In the genomic region with DNA sequence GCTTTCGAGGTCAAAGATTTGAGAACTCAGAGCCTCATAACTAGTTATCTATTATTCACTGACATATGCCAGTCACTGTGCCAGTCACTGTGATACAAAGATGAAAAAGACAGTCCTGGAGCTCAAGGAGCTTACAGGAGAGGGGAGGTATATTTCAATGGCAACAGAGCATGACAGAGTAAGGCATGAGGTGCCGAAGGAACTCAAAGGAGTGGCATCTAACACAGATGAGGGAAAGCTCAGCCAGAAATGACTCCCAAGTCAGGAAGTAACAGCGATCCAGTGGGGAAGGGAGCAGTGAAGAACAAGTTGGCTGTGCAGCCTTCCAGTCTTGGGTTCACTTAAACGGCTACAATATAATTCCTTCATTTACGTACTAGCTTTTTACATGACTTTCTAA, we compare ENCODE assay signal across 16 cellular contexts. TPM values are rescaled to one million over a fixed set of nuclear protein-coding genes. Genes with fewer than 3 reads are reported as not detected.
A peak's percentile ranks its signal among the peaks of the same experiment; 100 is the strongest.
DNase-seq lines count a peak whose midpoint lies in the region; ATAC-seq, FAIRE-seq and TF ChIP-seq lines count a peak whose summit lies in the region.
"Had no signal": no experiment of that assay in that cellular context is flagged by ENCODE, and none has a peak within 500 bp of the region (broad histone marks: within the 10 kb centered on the region; RNA-seq: fewer than 3 reads in every experiment).

No MANE protein-coding gene starts in this region.

- H3K27ac ChIP-seq in HepG2 (ENCODE audit: extremely low read length, insufficient read depth, low read length), result no peak overlapping the region
- no peak overlapping the region for H3K27ac ChIP-seq in right lobe of liver
- peak overlapping the region; percentile 20; the same call in 1 of the 2 replicates for H3K27ac ChIP-seq in GM12878 (ENCODE audit: control insufficient read depth, insufficient read depth)
- no peak overlapping the region for H3K27ac ChIP-seq in mesendoderm (ENCODE audit: low read depth, low read length)
- H3K27ac ChIP-seq: Peyer's patch, tibial nerve had no signal

- FAIRE-seq in HepG2 (lab: Jason Lieb, UNC), result no peak
- no peak for FAIRE-seq in GM12878 (lab: Jason Lieb, UNC)

- intact Hi-C loops in HepG2 (cut with micrococcal nuclease; ENCODE audit: unreplicated experiment), result no loop called here
- intact Hi-C loops in right lobe of liver (cut with DNase I), result no loop called here
- intact Hi-C loops in GM12878 (cut with micrococcal nuclease; ENCODE audit: unreplicated experiment), result no loop called here

- no peak for TF ChIP-seq POLR2A in HepG2 (IDR thresholded peaks at IDR 0.05; ENCODE audit: insufficient read depth in 1 of 2, low read depth in 2 of 2, low read length in 2 of 2)
- no peak for TF ChIP-seq POLR2A in right lobe of liver (IDR thresholded peaks at IDR 0.05)
- no peak for TF ChIP-seq POLR2A in GM12878 (IDR thresholded peaks at IDR 0.05; ENCODE audit: low read depth, low read length)

- RAD21 ChIA-PET in GM12878 (lab: Charles Lee; ENCODE audit: unreplicated experiment), result interaction anchor here (0.6 to 1.5 kb wide), 5 partner anchors 12 to 760 kb away, joined by 3 to 4 read pairs (median 3); no protein-coding TSS in a partner anchor

- H3K27me3 ChIP-seq in HepG2 (ENCODE audit: control insufficient read depth in 1 of 2, insufficient read depth in 2 of 2, low read length in 2 of 2), result no peaks in the 10 kb centered on the region
- H3K27me3 ChIP-seq in right lobe of liver, result no peaks in the 10 kb centered on the region
- H3K27me3 ChIP-seq in GM12878 (replicated peaks in 1 of 2; ENCODE audit: control insufficient read depth in 2 of 2, insufficient read depth in 2 of 2, low read length in 1 of 2), result no peaks in the 10 kb centered on the region
- H3K27me3 ChIP-seq in mesendoderm (ENCODE audit: insufficient read depth, low read length, poor library complexity), result no peaks in the 10 kb centered on the region
- H3K27me3 ChIP-seq: Peyer's patch, tibial nerve had no signal

- no peak overlapping the region for H2BK5ac ChIP-seq in mesendoderm (ENCODE audit: low read length)

- H3K4me1 ChIP-seq in HepG2 (ENCODE audit: insufficient read depth, low read length), result peaks cover 11% of the 10 kb centered on the region
- no peaks in the 10 kb centered on the region for H3K4me1 ChIP-seq in right lobe of liver
- peaks cover 16% of the 10 kb centered on the region for H3K4me1 ChIP-seq in GM12878 (ENCODE audit: control insufficient read depth, insufficient read depth, low read length)
- peaks cover 2% of the 10 kb centered on the region for H3K4me1 ChIP-seq in mesendoderm (ENCODE audit: control insufficient read depth, low read depth, low read length)

- no TSS peak for BruUV-seq in HepG2 (replicated peaks; lab: Mats Ljungman, UMichigan)
- BruUV-seq in GM12878 (replicated peaks; lab: Mats Ljungman, UMichigan), result no TSS peak

- no peak overlapping the region for H4K5ac ChIP-seq in mesendoderm (ENCODE audit: low read length)

- H3K79me1 ChIP-seq in mesendoderm (ENCODE audit: low read length), result no peaks in the 10 kb centered on the region

- H3K56ac ChIP-seq in mesendoderm (ENCODE audit: low read length), result no peak overlapping the region

- no peak overlapping the region for H2BK15ac ChIP-seq in mesendoderm (replicated peaks; ENCODE audit: low read depth)

- CTCF ChIA-PET in HepG2 (lab: Yijun Ruan, JAX; ENCODE audit: low intra/inter-chr PET ratio, low total read pairs) (no interaction called here), GM12878 (lab: Yijun Ruan, JAX) (interaction anchor here (0.6 to 2.8 kb wide), 5 partner anchors 10 to 590 kb away, joined by 3 to 11 read pairs (median 3); no protein-coding TSS in a partner anchor)

- H3K36me3 ChIP-seq in HepG2 (replicated peaks in 1 of 2; ENCODE audit: control insufficient read depth in 1 of 2, insufficient read depth in 2 of 2, low read length in 2 of 2), result no peaks in the 10 kb centered on the region; a peak in 2 of 5 replicates
- peaks cover 0 to 1% (median 0%) of the 10 kb centered on the region in 4 donors for H3K36me3 ChIP-seq in right lobe of liver
- H3K36me3 ChIP-seq in GM12878 (ENCODE audit: control insufficient read depth in 2 of 2, insufficient read depth in 2 of 2, low read length in 1 of 2), result peaks cover 0 to 14% of the 10 kb centered on the region in 2 experiments; a peak in 3 of 4 replicates
- no peaks in the 10 kb centered on the region for H3K36me3 ChIP-seq in mesendoderm (ENCODE audit: control insufficient read depth, insufficient read depth, low read length)

- TF ChIP-seq EP300 in HepG2 (IDR thresholded peaks at IDR 0.05; ENCODE audit: low read depth in 2 of 2, low read length in 2 of 2), result no peak
- no peak for TF ChIP-seq EP300 in HepG2 (CRISPR knock-in tag; IDR thresholded peaks at IDR 0.05; ENCODE audit: borderline replicate concordance)
- TF ChIP-seq EP300 in GM12878 (IDR thresholded peaks at IDR 0.05; ENCODE audit: borderline replicate concordance in 1 of 2, control insufficient read depth in 1 of 2, low read depth in 2 of 2, low read length in 2 of 2), result no peak

- 91% methylated on average over 5 of the region's 5 CpGs for WGBS in HepG2 (ENCODE audit: low lambda C conversion rate)
- WGBS in right lobe of liver (ENCODE audit: insufficient coverage, low coverage, low lambda C conversion rate, missing lambda C conversion rate), result 81% methylated on average over 5 of the region's 5 CpGs
- WGBS in GM12878 (ENCODE audit: insufficient coverage, insufficient replicate concordance, low lambda C conversion rate, missing lambda C conversion rate), result 97% methylated on average over 4 of the region's 5 CpGs
- WGBS in mesendoderm (ENCODE audit: extremely low coverage, insufficient coverage, low lambda C conversion rate), result no CpG with 5 or more reads among the region's 5 CpGs

- H3K23ac ChIP-seq in mesendoderm (ENCODE audit: low read length), result no peak overlapping the region

- H2AK5ac ChIP-seq in mesendoderm (ENCODE audit: low read length), result no peak overlapping the region

- H3K9ac ChIP-seq in HepG2 (ENCODE audit: insufficient read depth, low read depth, low read length) (no peak overlapping the region), GM12878 (ENCODE audit: control insufficient read depth, insufficient read depth, low read length) (no peak overlapping the region), mesendoderm (ENCODE audit: low read length) (no peak overlapping the region)
- H3K9ac ChIP-seq: SK-N-SH had no signal

- POLR2A ChIA-PET in HepG2 (lab: Yijun Ruan, JAX) (no interaction called here), GM12878 (lab: Charles Lee) (interaction anchor here (0.5 to 1.4 kb wide), 5 partner anchors 11 to 1143 kb away, joined by 3 to 5 read pairs (median 4); no protein-coding TSS in a partner anchor)

- H3K4me2 ChIP-seq in HepG2 (ENCODE audit: low read depth, low read length), result no peak overlapping the region
- H3K4me2 ChIP-seq in GM12878 (ENCODE audit: control insufficient read depth, insufficient read depth), result no peak overlapping the region
- no peak overlapping the region for H3K4me2 ChIP-seq in mesendoderm (ENCODE audit: low read length)
- H3K4me2 ChIP-seq: SK-N-SH had no signal

- H3K4me3 ChIP-seq in HepG2 (replicated peaks in 1 of 3; ENCODE audit: insufficient read depth in 1 of 3, low read depth in 2 of 3, low read length in 3 of 3) (no peak overlapping the region), right lobe of liver (no peak overlapping the region), GM12878 (no peak overlapping the region), mesendoderm (ENCODE audit: low read length) (no peak overlapping the region), foreskin fibroblast (ENCODE audit: low read depth in 1 of 2, low read length in 2 of 2) (no peak overlapping the region)
- H3K4me3 ChIP-seq: Peyer's patch, tibial nerve had no signal

- H4K8ac ChIP-seq in mesendoderm (ENCODE audit: low read depth, low read length), result no peak overlapping the region

- H3K9me3 ChIP-seq in HepG2 (ENCODE audit: low read length) (no peaks in the 10 kb centered on the region), right lobe of liver (no peaks in the 10 kb centered on the region), GM12878 (replicated peaks; ENCODE audit: control insufficient read depth, insufficient read depth, low read length) (no peaks in the 10 kb centered on the region; the same call in 1 of the 3 replicates)
- H3K9me3 ChIP-seq: Peyer's patch, SK-N-SH, tibial nerve had no signal

- ATAC-seq in HepG2, result peak; percentile 29; the same call in 1 of the 3 replicates
- ATAC-seq in right lobe of liver, result no peak
- ATAC-seq in GM12878, result peak; percentile 11; the same call in 1 of the 3 replicates
- ATAC-seq: HCT116 had no signal

- no peak overlapping the region for H3K18ac ChIP-seq in mesendoderm (ENCODE audit: low read length)

- DNase-seq in HepG2 (ENCODE audit: low spot score), result no peak
- DNase-seq in right lobe of liver, result no peak
- DNase-seq in GM12878 (ENCODE audit: low read depth, low spot score), result no peak
- DNase-seq in mesendoderm, result peak; percentile 18
- no peak for DNase-seq in mesenteric fat pad (ENCODE audit: low spot score)
- no peak for DNase-seq in foreskin fibroblast
- DNase-seq in central memory CD4-positive, alpha-beta T cell, result no peak
- no peak for DNase-seq in activated CD4-positive, alpha-beta T cell treated with anti-CD3 and anti-CD28 coated beads for 4 hours
- DNase-seq: activated CD4-positive, CD25-positive, alpha-beta regulatory T cell treated with anti-CD3 and anti-CD28 coated beads, Interleukin-2, amount 50 U/mL, for 72 hours; DND-41; immature natural killer cell; NCI-H1092 treated with DMSO at 0.1 percent for 48 hours; SK-N-SH had no signal

- TF ChIP-seq CTCF in HepG2 (CRISPR knock-in tag; IDR thresholded peaks at IDR 0.05) (no peak), right lobe of liver (IDR thresholded peaks at IDR 0.05) (no peak), GM12878 (IDR thresholded peaks at IDR 0.05 in 2 of 3, conservative IDR thresholded peaks at IDR 0.05 in 1 of 3; ENCODE audit: control insufficient read depth in 2 of 3, extremely low read depth in 1 of 3, insufficient read depth in 1 of 3, low read depth in 3 of 3, low read length in 3 of 3) (no peak), foreskin fibroblast (IDR thresholded peaks at IDR 0.05; ENCODE audit: low read depth, low read length) (no peak)

- H3K79me2 ChIP-seq in HepG2 (ENCODE audit: insufficient read depth, low read length), result no peaks in the 10 kb centered on the region
- peaks cover 4% of the 10 kb centered on the region for H3K79me2 ChIP-seq in GM12878 (ENCODE audit: control insufficient read depth, insufficient read depth, low read length)
- no peaks in the 10 kb centered on the region for H3K79me2 ChIP-seq in mesendoderm (ENCODE audit: control insufficient read depth, insufficient read depth, low read length)

- H2AFZ ChIP-seq in HepG2 (ENCODE audit: low read length) (no peak overlapping the region), GM12878 (ENCODE audit: control insufficient read depth, low read depth, low read length) (no peak overlapping the region)

- TF ChIP-seq RAD21 in HepG2 (CRISPR knock-in tag; IDR thresholded peaks at IDR 0.05) (no peak), GM12878 (IDR thresholded peaks at IDR 0.05; ENCODE audit: insufficient read depth, low read depth, low read length) (no peak)

- H4K20me1 ChIP-seq in HepG2 (ENCODE audit: insufficient read depth, low read length) (no peaks in the 10 kb centered on the region), GM12878 (ENCODE audit: control insufficient read depth, insufficient read depth) (no peaks in the 10 kb centered on the region)

- SMC1A ChIA-PET in GM12878 (lab: Charles Lee; ENCODE audit: uncharacterized antibody, unreplicated experiment), result interaction anchor here (0.7 to 14.3 kb wide), 8 partner anchors 9 to 173 kb away, joined by 3 to 165 read pairs (median 3); no protein-coding TSS in a partner anchor

- in situ Hi-C loops in HepG2 (cut with HindIII; ENCODE audit: extremely low pct_ligation_motif_present, low pct_unique_long_range_greater_than_20kb) (loop anchor here (25.0 kb wide), 1 partner anchor 1404 kb away; no protein-coding TSS in a partner anchor), GM12878 (cut with MboI) (loop anchor here (25.0 kb wide), 1 partner anchor 1404 kb away; no protein-coding TSS in a partner anchor)

- no peak overlapping the region for H3K4ac ChIP-seq in mesendoderm (ENCODE audit: low read depth, low read length)

- H2BK120ac ChIP-seq in mesendoderm (ENCODE audit: low read depth, low read length), result no peak overlapping the region

RNA-seq across cellular contexts. Expression of a gene that starts 46.6 kb away (rescaled TPM):
- total RNA-seq in HepG2 (2016; rRNA removed; fragmentation: Illumina TruSeq; extraction: Trizol), result 6.6 and 12.7 TPM in 2 replicates
- total RNA-seq in HepG2 (2016; cell fraction: cytosol; rRNA removed; fragmentation: Illumina TruSeq; extraction: Trizol; ENCODE audit: low read depth), result 4.0 and 6.3 TPM in 2 replicates
- total RNA-seq in HepG2 (2016; cell fraction: insoluble cytoplasmic fraction; rRNA removed; fragmentation: Illumina TruSeq; extraction: Trizol), result 7.4 and 13.1 TPM in 2 replicates
- 7.6 and 10.7 TPM in 2 replicates for total RNA-seq in HepG2 (2016; cell fraction: membrane; rRNA removed; fragmentation: Illumina TruSeq; extraction: Trizol)
- total RNA-seq in HepG2 (2016; cell fraction: nucleus; rRNA removed; fragmentation: Illumina TruSeq; extraction: Trizol), result 9.5 and 10.2 TPM in 2 replicates
- polyA plus RNA-seq in HepG2 (2011; rRNA removed), result 19.1 and 23.6 TPM in 2 replicates
- 14.8 and 15.9 TPM in 2 replicates for polyA plus RNA-seq in HepG2 (2011; cell fraction: cytosol; rRNA removed)
- polyA plus RNA-seq in HepG2 (2011; cell fraction: nucleus; rRNA removed), result 10.7 and 11.1 TPM in 2 replicates
- 7.9 and 12.4 TPM in 2 replicates for polyA plus RNA-seq in HepG2 (2012)
- 6.9 and 8.6 TPM in 2 replicates for polyA plus RNA-seq in HepG2 (2016; cell fraction: cytosol; fragmentation: Illumina TruSeq; extraction: Trizol; ENCODE audit: low read depth)
- 21.9 and 26.4 TPM in 2 replicates for polyA plus RNA-seq in HepG2 (2016; cell fraction: insoluble cytoplasmic fraction; fragmentation: Illumina TruSeq; extraction: Trizol; ENCODE audit: low read depth)
- 12.4 and 13.5 TPM in 2 replicates for polyA plus RNA-seq in HepG2 (2016; cell fraction: membrane; fragmentation: Illumina TruSeq; extraction: Trizol; ENCODE audit: low read depth)
- polyA plus RNA-seq in HepG2 (2016; cell fraction: nucleus; fragmentation: Illumina TruSeq; extraction: Trizol; ENCODE audit: insufficient read depth, low read depth), result 13.9 and 16.8 TPM in 2 replicates
- 13.1 and 15.6 TPM in 2 replicates for polyA minus RNA-seq in HepG2 (2011; rRNA and poly(A)+ RNA removed; ENCODE audit: low replicate concordance)
- polyA minus RNA-seq in HepG2 (2011; cell fraction: cytosol; rRNA and poly(A)+ RNA removed), result 7.1 and 7.2 TPM in 2 replicates
- polyA minus RNA-seq in HepG2 (2011; cell fraction: nucleus; rRNA and poly(A)+ RNA removed), result 7.9 and 9.2 TPM in 2 replicates
- 1 to 10 TPM; 3.4 to 8.6 (median 5.7) TPM for total RNA-seq in right lobe of liver
- total RNA-seq in GM12878 (2013; cell fraction: nucleolus; rRNA removed), result 9.8 and 14.1 TPM in 2 replicates
- 7.5 and 8.1 TPM in 2 replicates for total RNA-seq in GM12878 (2014; rRNA removed)
- 7.1 and 7.4 TPM in 2 replicates for total RNA-seq in GM12878 (2014; rRNA removed; fragmentation: Illumina TruSeq; extraction: Trizol)
- total RNA-seq in GM12878 (2021), result 19.0 and 20.0 TPM in 2 replicates
- 12.6 TPM for polyA plus RNA-seq in GM12878 (2011; ENCODE audit: low read depth)
- 22.5 and 40.3 TPM in 2 replicates for polyA plus RNA-seq in GM12878 (2011; rRNA removed)
- polyA plus RNA-seq in GM12878 (2011; cell fraction: cytosol; rRNA removed), result 46.3 and 49.1 TPM in 2 replicates
- 24.9 and 29.5 TPM in 2 replicates for polyA plus RNA-seq in GM12878 (2011; cell fraction: nucleus; rRNA removed)
- polyA plus RNA-seq in GM12878 (2012), result 15.8 and 15.9 TPM in 2 replicates
- polyA plus RNA-seq in GM12878 (2014; fragmentation: Illumina TruSeq; extraction: Trizol), result 21.9 and 23.7 TPM in 2 replicates
- polyA plus RNA-seq in GM12878 (2014; fragmentation: Nextera tagmentation; extraction: Ambion mirVana), result 10 to 100 TPM; 10.9 to 20.2 TPM
- 19.9 and 24.1 TPM in 2 replicates for polyA plus RNA-seq in GM12878 (2014; rRNA removed)
- 10 to 100 TPM; 26.4 to 28.0 TPM for polyA plus RNA-seq in GM12878 (2016; fragmentation: Nextera tagmentation; extraction: Ambion mirVana)
- polyA minus RNA-seq in GM12878 (2011; rRNA and poly(A)+ RNA removed), result 27.4 and 34.4 TPM in 2 replicates
- 7.9 and 16.5 TPM in 2 replicates for polyA minus RNA-seq in GM12878 (2011; cell fraction: cytosol; rRNA and poly(A)+ RNA removed)
- 10.0 and 14.9 TPM in 2 replicates for polyA minus RNA-seq in GM12878 (2011; cell fraction: nucleus; rRNA and poly(A)+ RNA removed)
- 11.2 TPM for polyA plus RNA-seq in mesendoderm (2013, experiment 1 of 2)
- 11.8 TPM for polyA plus RNA-seq in mesendoderm (2013, experiment 2 of 2)
- 21.9 TPM for total RNA-seq in mesenteric fat pad

Comparison
In these comparisons a context has a peak if more than half of its experiments do, and no peak if none do; other contexts are left out.
1. ATAC-seq: peak in HepG2 (single experiment) and GM12878 (single experiment); none in right lobe of liver (0 of 4).